Comparison of ENCODE assay signal across 24 cellular contexts in genomic region chrX:64186974-64187761, GRCh38. TPM values are rescaled to one million over a fixed set of nuclear protein-coding genes. Genes with fewer than 3 reads are reported as not detected.
DNase-seq lines count a peak whose midpoint lies in the region; ATAC-seq, FAIRE-seq and TF ChIP-seq lines count a peak whose summit lies in the region.
"Had no signal": no experiment of that assay in that cellular context is flagged by ENCODE, and none has a peak within 500 bp of the region (broad histone marks: within the 10 kb centered on the region; RNA-seq: fewer than 3 reads in every experiment).

No MANE protein-coding gene starts in this region.

- H3K27ac Mint-ChIP-seq in activated CD8-positive, alpha-beta memory T cell treated with anti-CD3 and anti-CD28 coated beads, Interleukin-2, amount 10 ng/mL, durations not matched to agents 7 days and 5 days = no peak overlapping the region
- H3K27ac Mint-ChIP-seq in T-helper 2 cell treated with Interferon-gamma antibody and Interleukin-4, amounts not matched to agents 5 μg/mL and 100 μg/mL, for 36 hours = no peak overlapping the region
- H3K27ac Mint-ChIP-seq: B cell; CD8-positive, alpha-beta T cell; GM23338 had no signal

- H3K4me3 Mint-ChIP-seq in activated CD8-positive, alpha-beta memory T cell treated with anti-CD3 and anti-CD28 coated beads, Interleukin-2, amount 10 ng/mL, durations not matched to agents 7 days and 5 days = no peak overlapping the region
- H3K4me3 Mint-ChIP-seq in T-helper 2 cell treated with Interferon-gamma antibody and Interleukin-4, amounts not matched to agents 5 μg/mL and 100 μg/mL, for 36 hours = no peak overlapping the region
- H3K4me3 Mint-ChIP-seq: B cell; CD8-positive, alpha-beta T cell; GM23338 had no signal

- no peaks in the 10 kb centered on the region for H3K27me3 ChIP-seq in left ventricle myocardium inferior (ENCODE audit: low read depth)
- H3K27me3 ChIP-seq in spleen (replicated peaks in 1 of 7) = no peaks in the 10 kb centered on the region
- H3K27me3 ChIP-seq: MG63 had no signal

- H3K36me3 ChIP-seq in left ventricle myocardium inferior = peaks cover 11% of the 10 kb centered on the region
- H3K36me3 ChIP-seq in spleen = peaks cover 0 to 33% (median 13%) of the 10 kb centered on the region in 6 donors
- H3K36me3 ChIP-seq: MG63 had no signal

- CTCF ChIA-PET in activated CD8-positive, alpha-beta memory T cell treated with anti-CD3 and anti-CD28 coated beads, Interleukin-2, amount 10 ng/mL, durations not matched to agents 7 days and 5 days (lab: Charles Lee) = no interaction called here

- H3K36me3 Mint-ChIP-seq in activated CD8-positive, alpha-beta memory T cell treated with anti-CD3 and anti-CD28 coated beads, Interleukin-2, amount 10 ng/mL, durations not matched to agents 7 days and 5 days = peaks cover 10% of the 10 kb centered on the region
- H3K36me3 Mint-ChIP-seq in T-helper 2 cell treated with Interferon-gamma antibody and Interleukin-4, amounts not matched to agents 5 μg/mL and 100 μg/mL, for 36 hours (ENCODE audit: low read depth) = peaks cover 4% of the 10 kb centered on the region

- 86 to 100% (median 86%) methylated on average over 1 of the region's 1 CpG for WGBS in spleen, 5 donors

- H3K27me3 Mint-ChIP-seq in activated CD8-positive, alpha-beta memory T cell treated with anti-CD3 and anti-CD28 coated beads, Interleukin-2, amount 10 ng/mL, durations not matched to agents 7 days and 5 days = no peaks in the 10 kb centered on the region
- H3K27me3 Mint-ChIP-seq in T-helper 2 cell treated with Interferon-gamma antibody and Interleukin-4, amounts not matched to agents 5 μg/mL and 100 μg/mL, for 36 hours (ENCODE audit: low read depth) = no peaks in the 10 kb centered on the region
- H3K27me3 Mint-ChIP-seq: B cell had no signal

- TF ChIP-seq CTCF in left ventricle myocardium inferior (IDR thresholded peaks at IDR 0.05; ENCODE audit: borderline replicate concordance) (no peak), spleen (IDR thresholded peaks at IDR 0.05 in 8 of 11, conservative IDR thresholded peaks at IDR 0.05 in 3 of 11) (no peak)

- no peak for ATAC-seq in activated CD8-positive, alpha-beta memory T cell treated with anti-CD3 and anti-CD28 coated beads, Interleukin-2, amount 10 ng/mL, durations not matched to agents 7 days and 5 days
- ATAC-seq in GM21528 (IDR thresholded peaks at IDR 0.05; ENCODE audit: low FRiP score, unreplicated experiment) = no peak
- ATAC-seq: CD8-positive, alpha-beta T cell; GM23338 had no signal

- no peak for TF ChIP-seq POLR2A in spleen (IDR thresholded peaks at IDR 0.05)

- H3K4me1 ChIP-seq in left ventricle myocardium inferior = peaks cover 26% of the 10 kb centered on the region
- H3K4me1 ChIP-seq in spleen = no peaks in the 10 kb centered on the region

- peak; percentile 26 for DNase-seq in activated CD8-positive, alpha-beta memory T cell treated with anti-CD3 and anti-CD28 coated beads for 24 hours
- no peak for DNase-seq in activated CD8-positive, alpha-beta memory T cell treated with anti-CD3 and anti-CD28 coated beads, Interleukin-2, amount 10 ng/mL, durations not matched to agents 7 days and 5 days
- peak; percentile 30 for DNase-seq in left ventricle myocardium inferior
- peak; percentile 42 for DNase-seq in spleen
- no peak for DNase-seq in T-helper 2 cell treated with Interferon-gamma antibody and Interleukin-4, amounts not matched to agents 5 μg/mL and 100 μg/mL, for 36 hours (ENCODE audit: low spot score)
- DNase-seq in frontal cortex (ENCODE audit: low spot score in 2 of 2) = no peak
- DNase-seq: DMS153, DND-41, HCEC 1CT, IMR-90, KG1, MG63, NCI-H2029, NCI-H446 treated with DMSO at 0.1 percent for 48 hours, NCI-H526, RPMI8226, SHP77 treated with DMSO at 0.1 percent for 48 hours had no signal

- no peak for FAIRE-seq in frontal cortex (lab: Jason Lieb, UNC)
- FAIRE-seq: GM19239 had no signal

- intact Hi-C loops in left ventricle myocardium inferior (cut with micrococcal nuclease) = no loop called here
- intact Hi-C loops in spleen (cut with DNase I; ENCODE audit: low total_unique reads) = no loop called here

- H3K9me3 ChIP-seq in left ventricle myocardium inferior (replicated peaks) = no peaks in the 10 kb centered on the region
- no peaks in the 10 kb centered on the region for H3K9me3 ChIP-seq in spleen
- H3K9me3 ChIP-seq: MG63 had no signal

- H3K9me3 Mint-ChIP-seq in activated CD8-positive, alpha-beta memory T cell treated with anti-CD3 and anti-CD28 coated beads, Interleukin-2, amount 10 ng/mL, durations not matched to agents 7 days and 5 days (ENCODE audit: low read depth) = no peaks in the 10 kb centered on the region
- H3K9me3 Mint-ChIP-seq in T-helper 2 cell treated with Interferon-gamma antibody and Interleukin-4, amounts not matched to agents 5 μg/mL and 100 μg/mL, for 36 hours = no peaks in the 10 kb centered on the region
- H3K9me3 Mint-ChIP-seq: CD8-positive, alpha-beta T cell; GM23338 had no signal

- no peaks in the 10 kb centered on the region for H3K4me1 Mint-ChIP-seq in activated CD8-positive, alpha-beta memory T cell treated with anti-CD3 and anti-CD28 coated beads, Interleukin-2, amount 10 ng/mL, durations not matched to agents 7 days and 5 days
- no peaks in the 10 kb centered on the region for H3K4me1 Mint-ChIP-seq in T-helper 2 cell treated with Interferon-gamma antibody and Interleukin-4, amounts not matched to agents 5 μg/mL and 100 μg/mL, for 36 hours (ENCODE audit: low read depth)
- H3K4me1 Mint-ChIP-seq: B cell had no signal

- H3K27ac ChIP-seq in left ventricle myocardium inferior (replicated peaks) = peak overlapping the region; percentile 57
- no peak overlapping the region for H3K27ac ChIP-seq in spleen
- H3K27ac ChIP-seq: 22Rv1, C4-2B had no signal

- H3K4me3 ChIP-seq in left ventricle myocardium inferior = no peak overlapping the region
- H3K4me3 ChIP-seq in spleen = no peak overlapping the region
- H3K4me3 ChIP-seq: GM23338, MG63 had no signal

RNA-seq across cellular contexts. Expression of gene AMER1, which starts 18.3 kb away (rescaled TPM):
- total RNA-seq in activated CD8-positive, alpha-beta memory T cell treated with anti-CD3 and anti-CD28 coated beads, Interleukin-2, amount 10 ng/mL, durations not matched to agents 7 days and 5 days = 1 to 10 TPM; 3.6 to 4.1 TPM
- 5.6 TPM for total RNA-seq in left ventricle myocardium inferior
- 1 to 10 TPM; 4.4 to 6.4 (median 5.2) TPM for total RNA-seq in spleen
- 1 to 10 TPM in 1 of 3 donors, under 1 TPM in 2; 0.50 to 1.8 (median 0.50) TPM for polyA plus RNA-seq in spleen
- 7.7 TPM for total RNA-seq in frontal cortex

RNA-seq across cellular contexts. Expression of gene ASB12, which starts 43.2 kb away (rescaled TPM):
- under 1 TPM in 1 of 2 experiments, not detected in 1; 0.33 TPM for total RNA-seq in activated CD8-positive, alpha-beta memory T cell treated with anti-CD3 and anti-CD28 coated beads, Interleukin-2, amount 10 ng/mL, durations not matched to agents 7 days and 5 days
- total RNA-seq in left ventricle myocardium inferior = 4.3 TPM
- total RNA-seq in spleen = under 1 TPM in 2 of 7 donors, not detected in 5; 0.47 to 0.59 TPM
- under 1 TPM; 0.19 to 0.28 (median 0.20) TPM for polyA plus RNA-seq in spleen
- 0.41 TPM for total RNA-seq in frontal cortex
- total RNA-seq: CD8-positive, alpha-beta T cell; IMR-90 had no signal
- polyA plus RNA-seq: IMR-90 had no signal

Comparison
In these comparisons a context has a peak if more than half of its experiments do, and no peak if none do; other contexts are left out.
1. DNase-seq: peak in activated CD8-positive, alpha-beta memory T cell treated with anti-CD3 and anti-CD28 coated beads for 24 hours (single experiment), left ventricle myocardium inferior (single experiment) and spleen (single experiment); none in activated CD8-positive, alpha-beta memory T cell treated with anti-CD3 and anti-CD28 coated beads, Interleukin-2, amount 10 ng/mL, durations not matched to agents 7 days and 5 days (single experiment), T-helper 2 cell treated with Interferon-gamma antibody and Interleukin-4, amounts not matched to agents 5 μg/mL and 100 μg/mL, for 36 hours (single experiment) and frontal cortex (0 of 2).